17 cellular contexts compared by ENCODE assay signal in the genomic region with DNA sequence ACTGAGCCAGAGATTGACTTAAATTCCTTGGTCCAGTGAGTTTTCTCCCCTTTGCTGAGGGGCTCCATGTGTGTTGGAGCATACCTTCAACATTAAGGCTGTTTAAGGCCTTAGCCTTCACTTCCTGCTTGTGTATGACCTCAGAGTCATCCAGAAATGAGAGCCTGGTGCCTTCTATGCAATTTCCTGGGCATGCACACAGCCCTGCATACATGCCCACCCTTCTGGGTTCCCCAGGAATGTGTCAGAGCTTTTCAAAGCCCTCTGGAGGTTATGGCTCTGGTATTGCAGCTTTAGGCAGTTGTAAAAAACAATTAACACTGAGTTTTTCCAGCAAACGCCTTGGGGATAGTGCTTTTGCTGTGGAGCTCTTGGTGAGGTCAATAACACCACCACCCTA. TPM values are rescaled to one million over a fixed set of nuclear protein-coding genes. Genes with fewer than 3 reads are reported as not detected.
A peak's percentile ranks its signal among the peaks of the same experiment; 100 is the strongest.
DNase-seq lines count a peak whose midpoint lies in the region; ATAC-seq and TF ChIP-seq lines count a peak whose summit lies in the region.
"Had no signal": no experiment of that assay in that cellular context is flagged by ENCODE, and none has a peak within 500 bp of the region (broad histone marks: within the 10 kb centered on the region; RNA-seq: fewer than 3 reads in every experiment).

No MANE protein-coding gene starts in this region.

- no peak for TF ChIP-seq POLR2A in gastroesophageal sphincter (IDR thresholded peaks at IDR 0.05)

- no peak for TF ChIP-seq CTCF in C4-2B (conservative IDR thresholded peaks at IDR 0.05)
- no peak for TF ChIP-seq CTCF in neutrophil (IDR thresholded peaks at IDR 0.05)
- no peak for TF ChIP-seq CTCF in gastroesophageal sphincter (IDR thresholded peaks at IDR 0.05)

- H3K27ac ChIP-seq in C4-2B (peak overlapping the region; percentile 11; the same call in 1 of the 2 replicates), neutrophil (peak overlapping the region; percentile 50), gastroesophageal sphincter (no peak overlapping the region)
- H3K27ac ChIP-seq: left ventricle myocardium inferior, WERI-Rb-1 had no signal

- H3K4me1 ChIP-seq in neutrophil (ENCODE audit: control insufficient read depth in 1 of 2, insufficient read depth in 1 of 2, low read depth in 1 of 2, low read length in 1 of 2) (peaks cover 13% of the 10 kb centered on the region in 2 experiments), gastroesophageal sphincter (peaks cover 0 to 15% (median 4%) of the 10 kb centered on the region in 3 donors)

- DNase-seq in NCI-H226 = peak; percentile 53
- peak; percentile 45 for DNase-seq in fibroblast of gingiva (ENCODE audit: low read depth)
- no peak for DNase-seq in NCI-H146 treated with DMSO at 0.1 percent for 48 hours (lab: John Stamatoyannopoulos, UW; ENCODE audit: unreplicated experiment)
- no peak for DNase-seq in T-helper 2 cell
- DNase-seq: activated effector memory CD4-positive, alpha-beta T cell treated with anti-CD3 and anti-CD28 coated beads, Interleukin-2, amount 50 U/mL, for 16 hours; DMS 273 treated with DMSO at 0.1 percent for 48 hours; left ventricle myocardium inferior; NCI-H1417 treated with DMSO at 0.1 percent for 48 hours; WERI-Rb-1 had no signal

- H3K4me3 ChIP-seq in neutrophil (ENCODE audit: low read depth in 1 of 2, low read length in 1 of 2) (no peak overlapping the region), gastroesophageal sphincter (no peak overlapping the region)
- H3K4me3 ChIP-seq: left ventricle myocardium inferior had no signal

- H3K36me3 ChIP-seq in neutrophil = peaks cover 20% of the 10 kb centered on the region
- H3K36me3 ChIP-seq in gastroesophageal sphincter = peaks cover 0 to 48% of the 10 kb centered on the region in 2 donors
- H3K36me3 ChIP-seq: WERI-Rb-1 had no signal

- ATAC-seq in gastroesophageal sphincter = no peak
- ATAC-seq in GM19455 (IDR thresholded peaks at IDR 0.05; ENCODE audit: unreplicated experiment) = no peak

- no peak for TF ChIP-seq EP300 in gastroesophageal sphincter (IDR thresholded peaks at IDR 0.05)

- H3K27me3 ChIP-seq in neutrophil (no peaks in the 10 kb centered on the region), gastroesophageal sphincter (no peaks in the 10 kb centered on the region)

- H3K9me3 ChIP-seq in neutrophil (no peaks in the 10 kb centered on the region), gastroesophageal sphincter (peaks cover 0 to 5% (median 0%) of the 10 kb centered on the region in 3 donors)
- H3K9me3 ChIP-seq: left ventricle myocardium inferior had no signal

- WGBS in gastroesophageal sphincter (ENCODE audit: low coverage in 1 of 2), 2 donors = no CpG with 5 or more reads among the region's 1 CpG

RNA-seq across cellular contexts. Expression of gene IL1R1, which starts 16.7 kb away (rescaled TPM):
- total RNA-seq in gastroesophageal sphincter = 100 to 1,000 TPM in 1 of 4 donors, 10 to 100 TPM in 3; 51.1 to 141 (median 70.9) TPM
- total RNA-seq: OCI-LY7 had no signal

RNA-seq across cellular contexts. Expression of gene IL1RL2, which starts 27.5 kb away (rescaled TPM):
- under 1 TPM in 3 of 4 donors, not detected in 1; 0.40 to 0.87 (median 0.47) TPM for total RNA-seq in gastroesophageal sphincter
- total RNA-seq: H1, NCI-H460, OCI-LY7, skeletal muscle tissue had no signal

Comparison
In these comparisons a context has a peak if more than half of its experiments do, and no peak if none do; other contexts are left out.
1. H3K27ac ChIP-seq: peak in C4-2B (single experiment) and neutrophil (single experiment); none in gastroesophageal sphincter (0 of 4).
2. DNase-seq: peak in NCI-H226 (single experiment) and fibroblast of gingiva (single experiment); none in NCI-H146 treated with DMSO at 0.1 percent for 48 hours (single experiment) and T-helper 2 cell (0 of 5).